13 cellular contexts compared by ENCODE assay signal in the genomic region with DNA sequence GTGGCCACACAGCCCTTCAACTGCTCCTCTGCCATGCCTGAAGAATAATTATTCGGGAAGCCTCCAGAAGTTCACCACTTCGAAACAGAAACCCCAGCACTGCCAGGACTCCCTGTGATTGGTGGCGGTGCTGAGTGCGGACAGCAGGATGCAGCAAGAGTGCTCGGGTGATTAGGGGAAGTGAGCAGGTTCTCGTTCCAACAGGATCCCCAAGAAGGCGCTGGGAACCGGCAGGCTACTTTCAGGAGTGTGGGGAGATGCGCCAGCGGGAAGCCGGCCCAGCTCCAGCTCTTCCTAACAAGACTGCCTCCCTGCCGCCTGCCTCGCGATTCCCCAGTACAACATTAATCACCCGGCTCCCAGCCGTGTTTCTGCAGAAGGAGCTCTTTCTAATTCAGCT.
DNase-seq lines count a peak whose midpoint lies in the region; ATAC-seq and TF ChIP-seq lines count a peak whose summit lies in the region.
"Had no signal": no experiment of that assay in that cellular context is flagged by ENCODE, and none has a peak within 500 bp of the region (broad histone marks: within the 10 kb centered on the region; RNA-seq: fewer than 3 reads in every experiment).

No MANE protein-coding gene starts in this region.

- no peaks in the 10 kb centered on the region for H3K4me1 Mint-ChIP-seq in activated T-cell treated with anti-CD3 and anti-CD28 coated beads, Interleukin-2, amount 50 U/mL, for 24 hours (ENCODE audit: low read depth)
- H3K4me1 Mint-ChIP-seq in activated T-cell treated with anti-CD3 and anti-CD28 coated beads, Interleukin-2, amount 50 U/mL, for 4 hours (ENCODE audit: low read depth) = no peaks in the 10 kb centered on the region
- H3K4me1 Mint-ChIP-seq: nephron had no signal

- H3K4me3 Mint-ChIP-seq in activated T-cell treated with anti-CD3 and anti-CD28 coated beads, Interleukin-2, amount 50 U/mL, for 24 hours = no peak overlapping the region
- no peak overlapping the region for H3K4me3 Mint-ChIP-seq in activated T-cell treated with anti-CD3 and anti-CD28 coated beads, Interleukin-2, amount 50 U/mL, for 4 hours
- H3K4me3 Mint-ChIP-seq: nephron had no signal

- no peaks in the 10 kb centered on the region for H3K4me1 ChIP-seq in tibial artery
- H3K4me1 ChIP-seq in OCI-LY7 (ENCODE audit: insufficient read depth, low read length, poor library complexity, severe bottlenecking) = no peaks in the 10 kb centered on the region
- H3K4me1 ChIP-seq: breast epithelium had no signal

- no peaks in the 10 kb centered on the region for H3K9me3 Mint-ChIP-seq in activated T-cell treated with anti-CD3 and anti-CD28 coated beads, Interleukin-2, amount 50 U/mL, for 24 hours
- no peaks in the 10 kb centered on the region for H3K9me3 Mint-ChIP-seq in activated T-cell treated with anti-CD3 and anti-CD28 coated beads, Interleukin-2, amount 50 U/mL, for 4 hours
- H3K9me3 Mint-ChIP-seq: nephron had no signal

- peak; percentile 16 for DNase-seq in activated T-cell treated with anti-CD3 and anti-CD28 coated beads, Interleukin-2, amount 50 U/mL, for 24 hours
- no peak for DNase-seq in activated T-cell treated with anti-CD3 and anti-CD28 coated beads, Interleukin-2, amount 50 U/mL, for 4 hours
- DNase-seq in NCI-H526 treated with DMSO at 0.1 percent for 48 hours (lab: John Stamatoyannopoulos, UW) = peak; percentile 0
- peak; percentile 60 for DNase-seq in left kidney (ENCODE audit: low read depth, low spot score)
- peak; percentile 1 to 38 for DNase-seq in tibial artery
- no peak for DNase-seq in GDM1 (lab: John Stamatoyannopoulos, UW)
- DNase-seq in OCI-LY7 (ENCODE audit: low spot score) = no peak
- DNase-seq: activated naive CD4-positive, alpha-beta T cell; left cardiac atrium had no signal

- intact Hi-C loops in tibial artery (cut with DNase I; ENCODE audit: low total_unique reads) = no loop called here
- intact Hi-C loops in OCI-LY7 (cut with micrococcal nuclease; ENCODE audit: unreplicated experiment) = no loop called here

- TF ChIP-seq CTCF in tibial artery (IDR thresholded peaks at IDR 0.05) (no peak), OCI-LY7 (conservative IDR thresholded peaks at IDR 0.05; ENCODE audit: low read length) (no peak)

- CTCF ChIA-PET in OCI-LY7 (lab: Charles Lee; ENCODE audit: unreplicated experiment) = no interaction called here

- ATAC-seq in activated T-cell treated with anti-CD3 and anti-CD28 coated beads, Interleukin-2, amount 50 U/mL, for 4 hours = no peak
- no peak for ATAC-seq in GM18858 (IDR thresholded peaks at IDR 0.05; ENCODE audit: unreplicated experiment)

- peaks cover 0 to 7% of the 10 kb centered on the region in 2 donors for H3K27me3 ChIP-seq in tibial artery

- H3K9me3 ChIP-seq in tibial artery (no peaks in the 10 kb centered on the region), OCI-LY7 (ENCODE audit: low read length) (no peaks in the 10 kb centered on the region)
- H3K9me3 ChIP-seq: breast epithelium had no signal

- no peak overlapping the region for H3K4me2 ChIP-seq in OCI-LY7 (ENCODE audit: low read length)

- no peak overlapping the region for H3K4me3 ChIP-seq in tibial artery
- H3K4me3 ChIP-seq in OCI-LY7 (ENCODE audit: low read depth, low read length, poor library complexity, severe bottlenecking) = no peak overlapping the region
- H3K4me3 ChIP-seq: breast epithelium, SK-N-MC had no signal

- POLR2A ChIA-PET in OCI-LY7 (lab: Charles Lee) = no interaction called here

- H4K20me1 ChIP-seq in OCI-LY7 (ENCODE audit: insufficient read depth, low read length) = no peaks in the 10 kb centered on the region

- H3K79me2 ChIP-seq in OCI-LY7 (ENCODE audit: insufficient read depth, low read depth, low read length) = no peaks in the 10 kb centered on the region

- H2AFZ ChIP-seq in OCI-LY7 (ENCODE audit: low read length) = no peak overlapping the region

- no peak overlapping the region for H3K27ac Mint-ChIP-seq in activated T-cell treated with anti-CD3 and anti-CD28 coated beads, Interleukin-2, amount 50 U/mL, for 24 hours
- H3K27ac Mint-ChIP-seq: nephron had no signal

- peaks cover 11% of the 10 kb centered on the region for H3K27me3 Mint-ChIP-seq in activated T-cell treated with anti-CD3 and anti-CD28 coated beads, Interleukin-2, amount 50 U/mL, for 24 hours
- H3K27me3 Mint-ChIP-seq in activated T-cell treated with anti-CD3 and anti-CD28 coated beads, Interleukin-2, amount 50 U/mL, for 4 hours (ENCODE audit: low read depth) = peaks cover 8% of the 10 kb centered on the region

- BruUV-seq in OCI-LY7 (replicated peaks; lab: Mats Ljungman, UMichigan) = no TSS peak

- H3K36me3 Mint-ChIP-seq in activated T-cell treated with anti-CD3 and anti-CD28 coated beads, Interleukin-2, amount 50 U/mL, for 24 hours (ENCODE audit: low read depth) = no peaks in the 10 kb centered on the region
- no peaks in the 10 kb centered on the region for H3K36me3 Mint-ChIP-seq in activated T-cell treated with anti-CD3 and anti-CD28 coated beads, Interleukin-2, amount 50 U/mL, for 4 hours (ENCODE audit: insufficient read depth)

- no peaks in the 10 kb centered on the region for H3K9me2 ChIP-seq in OCI-LY7 (ENCODE audit: insufficient read depth, low read length)

- no peaks in the 10 kb centered on the region for H3K36me3 ChIP-seq in tibial artery
- H3K36me3 ChIP-seq in OCI-LY7 (ENCODE audit: insufficient read depth, low read length) = no peaks in the 10 kb centered on the region
- H3K36me3 ChIP-seq: breast epithelium had no signal

- no peak overlapping the region for H3K27ac ChIP-seq in tibial artery
- H3K27ac ChIP-seq in OCI-LY7 (ENCODE audit: low read depth, low read length, poor library complexity, severe bottlenecking) = no peak overlapping the region
- H3K27ac ChIP-seq: breast epithelium, SK-N-MC had no signal

Comparison
In these comparisons a context has a peak if more than half of its experiments do, and no peak if none do; other contexts are left out.
1. DNase-seq: peak in activated T-cell treated with anti-CD3 and anti-CD28 coated beads, Interleukin-2, amount 50 U/mL, for 24 hours (single experiment), NCI-H526 treated with DMSO at 0.1 percent for 48 hours (single experiment), left kidney (single experiment) and tibial artery (2 of 2); none in activated T-cell treated with anti-CD3 and anti-CD28 coated beads, Interleukin-2, amount 50 U/mL, for 4 hours (single experiment), GDM1 (single experiment) and OCI-LY7 (single experiment).